ENCODE assay signal across 26 cellular contexts in genomic region chr11:3922056-3922455, GRCh38.
DNase-seq lines count a peak whose midpoint lies in the region; ATAC-seq, FAIRE-seq and TF ChIP-seq lines count a peak whose summit lies in the region.
"Had no signal": no experiment of that assay in that cellular context is flagged by ENCODE, and none has a peak within 500 bp of the region (broad histone marks: within the 10 kb centered on the region; RNA-seq: fewer than 3 reads in every experiment).

No MANE protein-coding gene starts in this region.

- H3K27ac ChIP-seq in HEK293 (ENCODE audit: extremely low read depth, low read depth, low read length) (no peak overlapping the region), K562 (ENCODE audit: extremely low read depth, low read depth, low read length) (peak overlapping the region; percentile 28; the same call in 1 of the 3 replicates), psoas muscle (peak overlapping the region; percentile 23)
- H3K27ac ChIP-seq: SJSA1 had no signal

- TF ChIP-seq EP300 in K562 (IDR thresholded peaks at IDR 0.05; ENCODE audit: low read length), result no peak

- H3K9me1 ChIP-seq in K562 (ENCODE audit: control insufficient read depth, insufficient read depth, low read length), result no peaks in the 10 kb centered on the region

- POLR2A ChIA-PET in HEK293 (lab: Yijun Ruan, JAX), result no interaction called here
- POLR2A ChIA-PET in K562 (lab: Yijun Ruan, JAX), result no interaction called here

- in situ Hi-C loops in K562 (cut with MboI), result no loop called here

- no peak for FAIRE-seq in K562 (lab: Jason Lieb, UNC)
- no peak for FAIRE-seq in frontal cortex (lab: Jason Lieb, UNC)
- FAIRE-seq: GM12878, HepG2 had no signal

- no peak for DNase-seq in K562 (ENCODE audit: extremely low read depth in 1 of 4, low spot score in 3 of 4)
- DNase-seq in psoas muscle, result no peak
- DNase-seq in NK-92 treated with Interleukin-12 subunit alpha and Interleukin-12 subunit beta, amount 100 ng/mL, for 24 hours (lab: John Stamatoyannopoulos, UW), result no peak
- DNase-seq in frontal cortex (ENCODE audit: low spot score in 2 of 2), result no peak
- DNase-seq: BE2C, Caco-2, DMS79, EL, GDM1, GOT3, HCEC 1CT, KBM-7, MG63, NCI-H1105 treated with DMSO at 0.1 percent for 48 hours, NCI-H2029, NCI-H446, NCI-H524 treated with DMSO at 0.1 percent for 48 hours, NCI-H82, Right ventricle myocardium superior, RPMI8226 had no signal

- no peak for TF ChIP-seq POLR2A in K562 (conservative IDR thresholded peaks at IDR 0.05)

- H3K9me3 ChIP-seq in HEK293 (ENCODE audit: control insufficient read depth, insufficient read depth, low read depth, low read length) (no peaks in the 10 kb centered on the region), K562 (replicated peaks; ENCODE audit: control insufficient read depth, insufficient read depth, low read depth, low read length) (no peaks in the 10 kb centered on the region), psoas muscle (no peaks in the 10 kb centered on the region)
- H3K9me3 ChIP-seq: BE2C, MG63, SJSA1 had no signal

- TF ChIP-seq CTCF in HEK293 (tag by site-specific recombination; IDR thresholded peaks at IDR 0.05), result no peak
- TF ChIP-seq CTCF in K562 (IDR thresholded peaks at IDR 0.05 in 2 of 3, conservative IDR thresholded peaks at IDR 0.05 in 1 of 3; ENCODE audit: insufficient read depth in 2 of 3, low read depth in 1 of 3, low read length in 3 of 3), result no peak
- no peak for TF ChIP-seq CTCF in psoas muscle (IDR thresholded peaks at IDR 0.05)

- intact Hi-C loops in K562 (cut with micrococcal nuclease), result no loop called here
- intact Hi-C loops in psoas muscle (cut with DNase I), result no loop called here

- BruUV-seq in K562 (replicated peaks; lab: Mats Ljungman, UMichigan), result no TSS peak

- peaks cover 21% of the 10 kb centered on the region; the same call in 2 of the 3 replicates for H3K79me2 ChIP-seq in K562 (ENCODE audit: control insufficient read depth, insufficient read depth, low read length)

- no peak overlapping the region for H3K4me2 ChIP-seq in K562 (ENCODE audit: insufficient read depth, low read length)

- H3K27me3 ChIP-seq in K562 (ENCODE audit: control insufficient read depth in 2 of 2, insufficient read depth in 2 of 2, low read length in 2 of 2) (no peaks in the 10 kb centered on the region), psoas muscle (ENCODE audit: insufficient read depth in 3 of 3, low read length in 2 of 3) (no peaks in the 10 kb centered on the region)
- H3K27me3 ChIP-seq: BE2C, MG63, SJSA1 had no signal

- CTCF ChIA-PET in HEK293 (lab: Yijun Ruan, JAX) (no interaction called here), K562 (lab: Yijun Ruan, JAX; ENCODE audit: low intra/inter-chr PET ratio) (no interaction called here)

- H4K20me1 ChIP-seq in K562 (replicated peaks; ENCODE audit: control insufficient read depth, insufficient read depth, low read length), result no peaks in the 10 kb centered on the region; the same call in 1 of the 2 replicates

- H2AFZ ChIP-seq in K562 (ENCODE audit: low read depth, low read length), result no peak overlapping the region

- ATAC-seq in K562, result no peak
- no peak for ATAC-seq in psoas muscle
- no peak for ATAC-seq in HG03442 (IDR thresholded peaks at IDR 0.05; ENCODE audit: unreplicated experiment)
- no peak for ATAC-seq in HG03196 (IDR thresholded peaks at IDR 0.05; ENCODE audit: unreplicated experiment)
- ATAC-seq: GM12878, HepG2 had no signal

- TF ChIP-seq RAD21 in K562 (CRISPR knock-in tag; conservative IDR thresholded peaks at IDR 0.05 in 1 of 2, IDR thresholded peaks at IDR 0.05 in 1 of 2), result no peak

- H3K4me1 ChIP-seq in HEK293 (ENCODE audit: control insufficient read depth, insufficient read depth, low read length) (no peaks in the 10 kb centered on the region), K562 (replicated peaks in 1 of 2; ENCODE audit: control insufficient read depth in 2 of 2, insufficient read depth in 2 of 2, low read length in 2 of 2) (peaks cover 0 to 9% of the 10 kb centered on the region in 2 experiments; a peak in 1 of 5 replicates), psoas muscle (peaks cover 30% of the 10 kb centered on the region)

- WGBS in K562 (ENCODE audit: insufficient coverage, low coverage, missing lambda C conversion rate), result 94% methylated on average over 1 of the region's 1 CpG
- WGBS in psoas muscle, 3 donors, result 97 to 100% (median 99%) methylated on average over 1 of the region's 1 CpG

- H3K36me3 ChIP-seq in HEK293 (ENCODE audit: control insufficient read depth in 2 of 2, insufficient read depth in 1 of 2, low read length in 2 of 2), result no peaks in the 10 kb centered on the region
- H3K36me3 ChIP-seq in K562 (ENCODE audit: control insufficient read depth, insufficient read depth, low read length), result 0 out of 3 replicates have a peak, but pooled peaks cover 2% of the 10 kb centered on the region
- no peaks in the 10 kb centered on the region for H3K36me3 ChIP-seq in psoas muscle (ENCODE audit: insufficient read depth in 1 of 2, low read depth in 1 of 2)
- H3K36me3 ChIP-seq: BE2C, MG63 had no signal

- no peak overlapping the region for H3K4me3 ChIP-seq in HEK293 (ENCODE audit: low read depth, low read length)
- no peak overlapping the region for H3K4me3 ChIP-seq in K562
- H3K4me3 ChIP-seq in psoas muscle, result no peak overlapping the region
- H3K4me3 ChIP-seq: GM12878, MG63, SJSA1 had no signal

- H3K9ac ChIP-seq in K562 (ENCODE audit: insufficient read depth in 1 of 2, low read depth in 2 of 2, low read length in 2 of 2), result no peak overlapping the region

TF ChIP-seq in HEK293, 187 proteins besides CTCF, POLR2A, EP300 and RAD21 (continues in another document):
- TF ChIP-seq SETDB1 (IDR thresholded peaks at IDR 0.05; ENCODE audit: insufficient read length, low read length) (peak; percentile 31), ZNF18 (tag by site-specific recombination; IDR thresholded peaks at IDR 0.05) (no peak), ZNF423 (tag by site-specific recombination; IDR thresholded peaks at IDR 0.05) (no peak), ZNF335 (tag by site-specific recombination; conservative IDR thresholded peaks at IDR 0.05) (no peak), SP3 (tag by site-specific recombination; IDR thresholded peaks at IDR 0.05) (no peak), ZNF692 (tag by site-specific recombination; IDR thresholded peaks at IDR 0.05) (no peak)

TF ChIP-seq in K562, 482 proteins besides CTCF, POLR2A, EP300 and RAD21:
- TF ChIP-seq ZNF224 (CRISPR knock-in tag; IDR thresholded peaks at IDR 0.05) (no peak), ZNF583 (CRISPR knock-in tag; IDR thresholded peaks at IDR 0.05) (no peak), ZNF184 (CRISPR knock-in tag; IDR thresholded peaks at IDR 0.05) (no peak), ZNF644 (tag; IDR thresholded peaks at IDR 0.05; ENCODE audit: low read depth) (no peak), HNRNPH1 (optimal IDR thresholded peaks at IDR 0.05; ENCODE audit: low read depth, low read length) (no peak), MEIS2 (IDR thresholded peaks at IDR 0.05; ENCODE audit: partially characterized antibody) (no peak), STAT6 (CRISPR knock-in tag; IDR thresholded peaks at IDR 0.05) (no peak), U2AF1 (optimal IDR thresholded peaks at IDR 0.05; ENCODE audit: low read depth, low read length) (no peak), PURB (CRISPR knock-in tag; IDR thresholded peaks at IDR 0.05; ENCODE audit: low read depth) (no peak), GTF2A2 (tag; IDR thresholded peaks at IDR 0.05) (no peak), KLF16 (IDR thresholded peaks at IDR 0.05) (no peak), ZNF75A (CRISPR knock-in tag; IDR thresholded peaks at IDR 0.05) (no peak), NR3C1 (CRISPR knock-in tag; IDR thresholded peaks at IDR 0.05) (no peak), E2F6 (IDR thresholded peaks at IDR 0.05; ENCODE audit: borderline replicate concordance in 1 of 2, extremely low read depth in 1 of 2, insufficient read depth in 1 of 2, insufficient read length in 1 of 2, low read depth in 1 of 2, low read length in 1 of 2, poor library complexity in 1 of 2, severe bottlenecking in 1 of 2) (no peak), ZNF830 (CRISPR knock-in tag; IDR thresholded peaks at IDR 0.05) (no peak), RBM34 (IDR thresholded peaks at IDR 0.05; ENCODE audit: borderline replicate concordance, insufficient read depth, low read length) (no peak), SMARCA4 (IDR thresholded peaks at IDR 0.05) (no peak), POLR3A (IDR thresholded peaks at IDR 0.05; ENCODE audit: borderline replicate concordance, extremely low read depth, insufficient read depth, insufficient read length) (no peak)

Comparison
In these comparisons a context has a peak if more than half of its experiments do, and no peak if none do; other contexts are left out.
1. Of the 44 proteins assayed by ChIP-seq in both K562 and HEK293: peak only in K562: none; only in HEK293: SETDB1; in both: none; in neither: 43.